10 cellular contexts compared by ENCODE assay signal in the genomic region with DNA sequence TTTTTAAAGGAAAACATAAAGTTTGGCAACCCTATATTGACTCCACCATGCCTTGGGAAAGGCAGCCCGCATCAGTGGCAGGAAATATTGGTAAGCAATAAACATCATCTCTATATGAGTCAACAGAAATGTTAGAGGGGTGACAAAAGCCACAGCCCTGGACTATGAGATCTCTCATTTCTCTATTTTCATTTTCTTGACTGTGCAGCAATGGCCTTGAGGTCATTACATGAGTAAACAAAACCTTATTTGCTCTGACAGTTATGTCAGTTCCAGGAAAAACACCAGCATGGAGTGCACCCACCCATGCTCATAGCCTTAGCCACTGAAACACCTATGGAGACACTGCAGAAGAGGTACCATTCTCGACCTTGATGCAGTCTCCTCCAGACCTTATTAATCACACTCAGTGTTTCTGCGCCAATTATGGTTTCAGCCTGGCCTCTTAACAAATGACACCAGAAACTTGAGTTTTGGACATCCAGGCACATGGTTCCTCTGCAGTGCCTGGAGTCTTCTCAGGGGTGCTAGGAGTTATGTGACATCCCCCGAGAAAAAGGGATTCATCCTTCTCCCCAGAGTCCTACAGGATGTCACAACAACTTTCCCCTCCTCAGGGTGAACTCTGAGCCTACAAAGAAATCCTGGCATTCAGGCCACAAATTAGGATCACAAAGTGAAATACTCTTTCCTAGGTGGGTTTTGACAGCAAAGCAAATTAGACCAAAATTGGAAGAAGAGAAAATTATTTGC. TPM values are rescaled to one million over a fixed set of nuclear protein-coding genes. Genes with fewer than 3 reads are reported as not detected.
DNase-seq lines count a peak whose midpoint lies in the region; ATAC-seq and TF ChIP-seq lines count a peak whose summit lies in the region.
"Had no signal": no experiment of that assay in that cellular context is flagged by ENCODE, and none has a peak within 500 bp of the region (broad histone marks: within the 10 kb centered on the region; RNA-seq: fewer than 3 reads in every experiment).

No MANE protein-coding gene starts in this region.

- H3K36me3 ChIP-seq in liver (ENCODE audit: control insufficient read depth in 4 of 4, insufficient read depth in 3 of 4, low read depth in 1 of 4, low read length in 3 of 4) (no peaks in the 10 kb centered on the region), SJCRH30 (no peaks in the 10 kb centered on the region)
- H3K36me3 ChIP-seq: cardiac muscle cell had no signal

- H3K27me3 ChIP-seq in liver (ENCODE audit: control insufficient read depth in 4 of 4, insufficient read depth in 4 of 4, low read length in 3 of 4) (no peaks in the 10 kb centered on the region), SJCRH30 (no peaks in the 10 kb centered on the region)
- H3K27me3 ChIP-seq: cardiac muscle cell had no signal

- TF ChIP-seq RAD21 in liver (IDR thresholded peaks at IDR 0.05) = no peak

- H3K4me3 ChIP-seq in liver (ENCODE audit: low read depth in 1 of 3, low read length in 3 of 3) = no peak overlapping the region
- no peak overlapping the region for H3K4me3 ChIP-seq in SJCRH30
- H3K4me3 ChIP-seq: cardiac muscle cell had no signal

- TF ChIP-seq CTCF in liver (IDR thresholded peaks at IDR 0.05; ENCODE audit: low read depth, low read length, missing input control) = no peak

- H3K27ac ChIP-seq in liver (ENCODE audit: low read depth in 1 of 2, low read length in 2 of 2) = peak overlapping the region; percentile 61 to 79
- H3K27ac ChIP-seq in SJCRH30 = no peak overlapping the region
- H3K27ac ChIP-seq: cardiac muscle cell, HL-60 had no signal

- no peak for DNase-seq in SJCRH30
- DNase-seq in AG08395 (ENCODE audit: low spot score) = no peak
- no peak for DNase-seq in GF-D8 (lab: John Stamatoyannopoulos, UW)
- DNase-seq: stimulated activated CD4-positive, alpha-beta T cell treated with anti-CD3 and anti-CD28 coated beads, Interleukin-4, amount 100 ng/mL, for 1 hour had no signal

- H3K9ac ChIP-seq in liver (ENCODE audit: low read depth in 1 of 2, low read length in 2 of 2) = no peak overlapping the region

- H3K4me1 ChIP-seq in liver (ENCODE audit: control insufficient read depth in 4 of 4, insufficient read depth in 4 of 4, low read length in 3 of 4) = peaks cover 2 to 12% (median 11%) of the 10 kb centered on the region in 4 donors
- no peaks in the 10 kb centered on the region for H3K4me1 ChIP-seq in SJCRH30

- 53% methylated on average over 4 of the region's 4 CpGs for WGBS in liver

- no peaks in the 10 kb centered on the region for H3K9me3 ChIP-seq in liver (ENCODE audit: control insufficient read depth in 4 of 4, low read length in 3 of 4)
- no peaks in the 10 kb centered on the region for H3K9me3 ChIP-seq in SJCRH30 (replicated peaks)

- ATAC-seq in GM18909 (IDR thresholded peaks at IDR 0.05; ENCODE audit: poor library complexity, unreplicated experiment) (peak; percentile 98), GM21786 (IDR thresholded peaks at IDR 0.05; ENCODE audit: unreplicated experiment) (peak; percentile 98), HG03571 (IDR thresholded peaks at IDR 0.05; ENCODE audit: unreplicated experiment) (peak; percentile 95)

TF ChIP-seq in liver, 16 proteins besides CTCF, POLR2A, EP300 and RAD21:
- TF ChIP-seq JUND (IDR thresholded peaks at IDR 0.05) = peak in 1 of 2 donors; percentile 15
- peak; percentile 22 to 56 for TF ChIP-seq HNF4A (conservative IDR thresholded peaks at IDR 0.05)
- TF ChIP-seq FOXA2 (IDR thresholded peaks at IDR 0.05) = peak; percentile 70
- TF ChIP-seq ZBTB33 (IDR thresholded peaks at IDR 0.05) = no peak
- peak; percentile 62 for TF ChIP-seq FOXA1 (IDR thresholded peaks at IDR 0.05)
- no peak for TF ChIP-seq EGR1 (IDR thresholded peaks at IDR 0.05; ENCODE audit: low read depth in 2 of 2)
- TF ChIP-seq NR2F2 (IDR thresholded peaks at IDR 0.05) = no peak
- peak; percentile 74 for TF ChIP-seq YY1 (IDR thresholded peaks at IDR 0.05)
- TF ChIP-seq RXRA (IDR thresholded peaks at IDR 0.05) = peak; percentile 70 to 86
- TF ChIP-seq, protein P1, sequence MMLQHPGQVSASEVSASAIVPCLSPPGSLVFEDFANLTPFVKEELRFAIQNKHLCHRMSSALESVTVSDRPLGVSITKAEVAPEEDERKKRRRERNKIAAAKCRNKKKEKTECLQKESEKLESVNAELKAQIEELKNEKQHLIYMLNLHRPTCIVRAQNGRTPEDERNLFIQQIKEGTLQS (IDR thresholded peaks at IDR 0.05) = no peak
- no peak for TF ChIP-seq REST (IDR thresholded peaks at IDR 0.05)
- TF ChIP-seq TAF1 (conservative IDR thresholded peaks at IDR 0.05) = no peak
- peak; percentile 35 for TF ChIP-seq MAX (IDR thresholded peaks at IDR 0.05)
- TF ChIP-seq GABPA (IDR thresholded peaks at IDR 0.05 in 1 of 2, conservative IDR thresholded peaks at IDR 0.05 in 1 of 2) = no peak
- TF ChIP-seq SP1 (IDR thresholded peaks at IDR 0.05) = peak; percentile 35
- TF ChIP-seq HNF4G (IDR thresholded peaks at IDR 0.05) = no peak
TF ChIP-seq in liver: peak in this region for 8.

RNA-seq across cellular contexts. Expression of gene HPGD, which starts 16.0 kb away (rescaled TPM):
- 100 to 1,000 TPM in 1 of 2 donors, 1 to 10 TPM in 1; 7.9 to 113 TPM for total RNA-seq in liver
- polyA plus RNA-seq in liver = 10 to 100 TPM; 24.2 to 90.0 TPM
- total RNA-seq in SJCRH30 (2014; rRNA removed; shearing (Covaris generic)) = not detected in 2 replicates
